Comparison of ENCODE assay signal across 9 cellular contexts in the genomic region with DNA sequence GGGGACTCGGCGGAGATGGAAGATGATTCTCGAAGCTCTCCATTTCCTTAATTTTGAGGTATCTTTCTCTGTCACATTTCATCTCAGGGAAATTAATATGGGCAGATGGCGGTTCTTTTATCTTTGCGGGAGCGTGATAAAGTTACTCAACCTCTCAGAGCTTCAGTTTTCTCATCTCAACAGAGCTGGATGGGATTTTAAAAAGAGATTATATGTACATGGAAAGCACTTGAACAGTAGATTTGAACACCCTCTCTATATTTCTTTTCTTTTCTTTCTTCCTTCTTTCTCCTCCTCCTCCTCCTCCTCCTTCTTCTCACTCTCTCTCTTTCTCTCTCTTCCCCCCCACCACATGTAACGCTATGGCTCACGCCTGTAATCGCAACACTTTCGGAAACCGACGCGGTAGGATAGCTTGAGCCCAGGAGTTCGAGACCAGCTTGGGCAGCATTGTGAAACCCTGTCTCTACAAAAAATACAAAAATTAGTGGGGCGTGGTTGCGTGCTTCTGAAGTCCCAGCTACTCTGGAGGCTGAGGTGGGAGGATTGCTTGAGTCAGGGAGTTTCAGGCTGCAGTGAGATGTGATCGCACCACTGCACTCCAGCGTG. TPM values are rescaled to one million over a fixed set of nuclear protein-coding genes. Genes with fewer than 3 reads are reported as not detected.
A peak's percentile ranks its signal among the peaks of the same experiment; 100 is the strongest.
DNase-seq lines count a peak whose midpoint lies in the region; ATAC-seq, FAIRE-seq and TF ChIP-seq lines count a peak whose summit lies in the region.
"Had no signal": no experiment of that assay in that cellular context is flagged by ENCODE, and none has a peak within 500 bp of the region (broad histone marks: within the 10 kb centered on the region; RNA-seq: fewer than 3 reads in every experiment).

No MANE protein-coding gene starts in this region.

- H3K4me3 ChIP-seq in GM23338 (peak overlapping the region; percentile 81), iPS-15b (ENCODE audit: low read depth, low read length) (peak overlapping the region; percentile 59)

- peak overlapping the region; percentile 95 for H3K4me2 ChIP-seq in GM23338

- peaks cover 34% of the 10 kb centered on the region for H4K20me1 ChIP-seq in GM23338 (replicated peaks; ENCODE audit: insufficient read depth)

- H3K4me1 ChIP-seq in GM23338 (ENCODE audit: insufficient read depth), result peaks cover 45% of the 10 kb centered on the region
- H3K4me1 ChIP-seq in iPS-15b (ENCODE audit: control insufficient read depth, insufficient read depth, low read length), result peaks cover 3% of the 10 kb centered on the region

- H3K27me3 Mint-ChIP-seq in GM23338 (ENCODE audit: insufficient read depth, low read depth, poor library complexity), result peaks cover 20% of the 10 kb centered on the region

- peaks cover 88% of the 10 kb centered on the region for H3K79me2 ChIP-seq in GM23338 (replicated peaks; ENCODE audit: insufficient read depth)

- H3K9me3 Mint-ChIP-seq in GM23338, result 0 out of 3 replicates have a peak, but pooled peaks cover 5% of the 10 kb centered on the region

- DNase-seq in ACHN (peak; percentile 68), GM23338 (ENCODE audit: low spot score) (no peak), urothelium cell line (ENCODE audit: low spot score) (no peak), germinal center (ENCODE audit: low spot score) (no peak), ureter (ENCODE audit: low spot score) (no peak)
- DNase-seq in activated CD4-positive, alpha-beta T cell treated with anti-CD3 and anti-CD28 coated beads, Interleukin-2, amount 50 U/mL, for 48 hours, result peak; percentile 44 to 50
- DNase-seq in stimulated activated CD4-positive, alpha-beta T cell treated with anti-CD3 and anti-CD28 coated beads, Interleukin-2, amount 100 ng/mL, for 48 hours, result peak; percentile 11 to 18

- H3K27ac ChIP-seq in GM23338 (ENCODE audit: low read depth), result peak overlapping the region; percentile 89

- in situ Hi-C loops in ACHN (cut with HindIII; ENCODE audit: low pct_ligation_motif_present, low pct_unique_long_range_greater_than_20kb, low sequenced_read_pairs), result no loop called here

- H3K9ac ChIP-seq in iPS-15b (ENCODE audit: low read depth, low read length), result peak overlapping the region; percentile 62

- FAIRE-seq in urothelium cell line (lab: Jason Lieb, UNC), result no peak
- FAIRE-seq: endometrium had no signal

- peak overlapping the region; percentile 96 for H3K4me3 Mint-ChIP-seq in GM23338

- H3K27me3 ChIP-seq in GM23338 (ENCODE audit: insufficient read depth) (peaks cover 10% of the 10 kb centered on the region), iPS-15b (ENCODE audit: control insufficient read depth, insufficient read depth, low read length) (peaks cover 11% of the 10 kb centered on the region)

- H3K9me2 ChIP-seq in GM23338 (ENCODE audit: insufficient read depth), result 0 out of 2 replicates have a peak, but pooled peaks cover 3% of the 10 kb centered on the region

- no peak for TF ChIP-seq CTCF in GM23338 (conservative IDR thresholded peaks at IDR 0.05; ENCODE audit: low read depth in 2 of 2)

- peaks cover 36% of the 10 kb centered on the region for H3K36me3 Mint-ChIP-seq in GM23338 (ENCODE audit: low read depth)

- peaks cover 3% of the 10 kb centered on the region; the same call in 1 of the 2 replicates for H3K36me3 ChIP-seq in GM23338 (ENCODE audit: insufficient read depth)
- H3K36me3 ChIP-seq in iPS-15b (ENCODE audit: control insufficient read depth, insufficient read depth, low read length), result no peaks in the 10 kb centered on the region

- no peaks in the 10 kb centered on the region for H3K9me3 ChIP-seq in iPS-15b (ENCODE audit: control insufficient read depth, insufficient read depth, low read length)

- peaks cover 36% of the 10 kb centered on the region for H3K4me1 Mint-ChIP-seq in GM23338

- peak overlapping the region; percentile 69 for H2AFZ ChIP-seq in GM23338

- ATAC-seq in GM23338, result no peak; the same call in 2 of the 3 replicates

- 0 out of 2 replicates have a peak, but pooled peaks cover under 1% of the 10 kb centered on the region for H3F3A ChIP-seq in GM23338 (replicated peaks; ENCODE audit: low read depth)

- H3K27ac Mint-ChIP-seq in GM23338, result no peak overlapping the region

TF ChIP-seq in GM23338, 12 proteins besides CTCF, POLR2A, EP300 and RAD21:
- TF ChIP-seq, protein P1, sequence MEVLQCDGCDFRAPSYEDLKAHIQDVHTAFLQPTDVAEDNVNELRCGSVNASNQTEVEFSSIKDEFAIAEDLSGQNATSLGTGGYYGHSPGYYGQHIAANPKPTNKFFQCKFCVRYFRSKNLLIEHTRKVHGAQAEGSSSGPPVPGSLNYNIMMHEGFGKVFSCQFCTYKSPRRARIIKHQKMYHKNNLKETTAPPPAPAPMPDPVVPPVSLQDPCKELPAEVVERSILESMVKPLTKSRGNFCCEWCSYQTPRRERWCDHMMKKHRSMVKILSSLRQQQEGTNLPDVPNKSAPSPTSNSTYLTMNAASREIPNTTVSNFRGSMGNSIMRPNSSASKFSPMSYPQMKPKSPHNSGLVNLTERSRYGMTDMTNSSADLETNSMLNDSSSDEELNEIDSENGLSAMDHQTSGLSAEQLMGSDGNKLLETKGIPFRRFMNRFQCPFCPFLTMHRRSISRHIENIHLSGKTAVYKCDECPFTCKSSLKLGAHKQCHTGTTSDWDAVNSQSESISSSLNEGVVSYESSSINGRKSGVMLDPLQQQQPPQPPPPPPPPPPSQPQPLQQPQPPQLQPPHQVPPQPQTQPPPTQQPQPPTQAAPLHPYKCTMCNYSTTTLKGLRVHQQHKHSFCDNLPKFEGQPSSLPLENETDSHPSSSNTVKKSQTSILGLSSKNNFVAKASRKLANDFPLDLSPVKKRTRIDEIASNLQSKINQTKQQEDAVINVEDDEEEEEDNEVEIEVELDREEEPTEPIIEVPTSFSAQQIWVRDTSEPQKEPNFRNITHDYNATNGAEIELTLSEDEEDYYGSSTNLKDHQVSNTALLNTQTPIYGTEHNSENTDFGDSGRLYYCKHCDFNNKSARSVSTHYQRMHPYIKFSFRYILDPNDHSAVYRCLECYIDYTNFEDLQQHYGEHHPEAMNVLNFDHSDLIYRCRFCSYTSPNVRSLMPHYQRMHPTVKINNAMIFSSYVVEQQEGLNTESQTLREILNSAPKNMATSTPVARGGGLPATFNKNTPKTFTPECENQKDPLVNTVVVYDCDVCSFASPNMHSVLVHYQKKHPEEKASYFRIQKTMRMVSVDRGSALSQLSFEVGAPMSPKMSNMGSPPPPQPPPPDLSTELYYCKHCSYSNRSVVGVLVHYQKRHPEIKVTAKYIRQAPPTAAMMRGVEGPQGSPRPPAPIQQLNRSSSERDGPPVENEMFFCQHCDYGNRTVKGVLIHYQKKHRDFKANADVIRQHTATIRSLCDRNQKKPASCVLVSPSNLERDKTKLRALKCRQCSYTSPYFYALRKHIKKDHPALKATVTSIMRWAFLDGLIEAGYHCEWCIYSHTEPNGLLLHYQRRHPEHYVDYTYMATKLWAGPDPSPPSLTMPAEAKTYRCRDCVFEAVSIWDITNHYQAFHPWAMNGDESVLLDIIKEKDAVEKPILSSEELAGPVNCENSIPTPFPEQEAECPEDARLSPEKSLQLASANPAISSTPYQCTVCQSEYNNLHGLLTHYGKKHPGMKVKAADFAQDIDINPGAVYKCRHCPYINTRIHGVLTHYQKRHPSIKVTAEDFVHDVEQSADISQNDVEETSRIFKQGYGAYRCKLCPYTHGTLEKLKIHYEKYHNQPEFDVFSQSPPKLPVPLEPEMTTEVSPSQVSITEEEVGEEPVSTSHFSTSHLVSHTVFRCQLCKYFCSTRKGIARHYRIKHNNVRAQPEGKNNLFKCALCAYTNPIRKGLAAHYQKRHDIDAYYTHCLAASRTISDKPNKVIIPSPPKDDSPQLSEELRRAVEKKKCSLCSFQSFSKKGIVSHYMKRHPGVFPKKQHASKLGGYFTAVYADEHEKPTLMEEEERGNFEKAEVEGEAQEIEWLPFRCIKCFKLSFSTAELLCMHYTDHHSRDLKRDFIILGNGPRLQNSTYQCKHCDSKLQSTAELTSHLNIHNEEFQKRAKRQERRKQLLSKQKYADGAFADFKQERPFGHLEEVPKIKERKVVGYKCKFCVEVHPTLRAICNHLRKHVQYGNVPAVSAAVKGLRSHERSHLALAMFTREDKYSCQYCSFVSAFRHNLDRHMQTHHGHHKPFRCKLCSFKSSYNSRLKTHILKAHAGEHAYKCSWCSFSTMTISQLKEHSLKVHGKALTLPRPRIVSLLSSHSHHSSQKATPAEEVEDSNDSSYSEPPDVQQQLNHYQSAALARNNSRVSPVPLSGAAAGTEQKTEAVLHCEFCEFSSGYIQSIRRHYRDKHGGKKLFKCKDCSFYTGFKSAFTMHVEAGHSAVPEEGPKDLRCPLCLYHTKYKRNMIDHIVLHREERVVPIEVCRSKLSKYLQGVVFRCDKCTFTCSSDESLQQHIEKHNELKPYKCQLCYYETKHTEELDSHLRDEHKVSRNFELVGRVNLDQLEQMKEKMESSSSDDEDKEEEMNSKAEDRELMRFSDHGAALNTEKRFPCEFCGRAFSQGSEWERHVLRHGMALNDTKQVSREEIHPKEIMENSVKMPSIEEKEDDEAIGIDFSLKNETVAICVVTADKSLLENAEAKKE (CRISPR knock-in tag; IDR thresholded peaks at IDR 0.05), result no peak
- no peak for TF ChIP-seq EZH2phosphoT487 (IDR thresholded peaks at IDR 0.05; ENCODE audit: unreplicated experiment)

RNA-seq across cellular contexts. Expression of a gene that starts 0.6 kb away (rescaled TPM):
- total RNA-seq in GM23338 (2014; rRNA removed; shearing (Covaris generic)), result 133 and 139 TPM in 2 replicates
- 63.5 and 71.9 TPM in 2 replicates for polyA plus RNA-seq in GM23338 (2016; fragmentation: Nextera tagmentation; extraction: Ambion mirVana)
- 117 TPM for total RNA-seq in ureter

Comparison
In these comparisons a context has a peak if more than half of its experiments do, and no peak if none do; other contexts are left out.
1. DNase-seq: peak in ACHN (single experiment), activated CD4-positive, alpha-beta T cell treated with anti-CD3 and anti-CD28 coated beads, Interleukin-2, amount 50 U/mL, for 48 hours (2 of 2) and stimulated activated CD4-positive, alpha-beta T cell treated with anti-CD3 and anti-CD28 coated beads, Interleukin-2, amount 100 ng/mL, for 48 hours (2 of 2); none in GM23338 (single experiment), urothelium cell line (single experiment), germinal center (single experiment) and ureter (single experiment).